ENCODE assay signal across 31 cellular contexts in genomic region chr19:14145381-14145780, GRCh38. TPM values are rescaled to one million over a fixed set of nuclear protein-coding genes. Genes with fewer than 3 reads are reported as not detected.
DNase-seq lines count a peak whose midpoint lies in the region; ATAC-seq and TF ChIP-seq lines count a peak whose summit lies in the region.
"Had no signal": no experiment of that assay in that cellular context is flagged by ENCODE, and none has a peak within 500 bp of the region (broad histone marks: within the 10 kb centered on the region; RNA-seq: fewer than 3 reads in every experiment).

No MANE protein-coding gene starts in this region.

- no peaks in the 10 kb centered on the region for H3K27me3 Mint-ChIP-seq in activated CD4-positive, alpha-beta T cell treated with anti-CD3 and anti-CD28 coated beads, Interleukin-2, amount 10 ng/mL, durations not matched to agents 7 days and 5 days
- H3K27me3 Mint-ChIP-seq in activated T-helper 17 cell treated with anti-CD3 and anti-CD28 coated beads, Interleukin-2, amount 50 U/mL, for 72 hours, result no peaks in the 10 kb centered on the region
- H3K27me3 Mint-ChIP-seq in osteocyte (ENCODE audit: unreplicated experiment), result no peaks in the 10 kb centered on the region

- no peak overlapping the region for H3K4me3 Mint-ChIP-seq in activated CD4-positive, alpha-beta T cell treated with anti-CD3 and anti-CD28 coated beads, Interleukin-2, amount 10 ng/mL, durations not matched to agents 7 days and 5 days
- H3K4me3 Mint-ChIP-seq in activated T-helper 17 cell treated with anti-CD3 and anti-CD28 coated beads, Interleukin-2, amount 50 U/mL, for 72 hours, result no peak overlapping the region
- no peak overlapping the region for H3K4me3 Mint-ChIP-seq in osteocyte (ENCODE audit: unreplicated experiment)
- H3K4me3 Mint-ChIP-seq: activated T-cell treated with anti-CD3 and anti-CD28 coated beads, Interleukin-2, amount 50 U/mL, for 4 hours; natural killer cell had no signal

- POLR2A ChIA-PET in activated CD4-positive, alpha-beta T cell treated with anti-CD3 and anti-CD28 coated beads, Interleukin-2, amount 10 ng/mL, durations not matched to agents 7 days and 5 days (lab: Charles Lee), result no interaction called here

- no peak for ATAC-seq in activated T-helper 17 cell treated with anti-CD3 and anti-CD28 coated beads, Interleukin-2, amount 50 U/mL, for 72 hours (replicated peaks)
- ATAC-seq in activated CD4-positive, CD25-positive, alpha-beta regulatory T cell treated with anti-CD3 and anti-CD28 coated beads, Interleukin-2, amount 50 U/mL, for 24 hours, result no peak
- ATAC-seq: activated T-cell treated with anti-CD3 and anti-CD28 coated beads, Interleukin-2, amount 50 U/mL, for 4 hours; natural killer cell had no signal

- H3K9me3 Mint-ChIP-seq in activated CD4-positive, alpha-beta T cell treated with anti-CD3 and anti-CD28 coated beads, Interleukin-2, amount 10 ng/mL, durations not matched to agents 7 days and 5 days, result no peaks in the 10 kb centered on the region
- no peaks in the 10 kb centered on the region for H3K9me3 Mint-ChIP-seq in activated T-helper 17 cell treated with anti-CD3 and anti-CD28 coated beads, Interleukin-2, amount 50 U/mL, for 72 hours
- H3K9me3 Mint-ChIP-seq in osteocyte (ENCODE audit: unreplicated experiment), result no peaks in the 10 kb centered on the region
- H3K9me3 Mint-ChIP-seq: activated T-cell treated with anti-CD3 and anti-CD28 coated beads, Interleukin-2, amount 50 U/mL, for 4 hours; natural killer cell had no signal

- H3K36me3 Mint-ChIP-seq in activated CD4-positive, alpha-beta T cell treated with anti-CD3 and anti-CD28 coated beads, Interleukin-2, amount 10 ng/mL, durations not matched to agents 7 days and 5 days (ENCODE audit: low read depth), result peaks cover 4% of the 10 kb centered on the region
- no peaks in the 10 kb centered on the region for H3K36me3 Mint-ChIP-seq in activated T-helper 17 cell treated with anti-CD3 and anti-CD28 coated beads, Interleukin-2, amount 50 U/mL, for 72 hours (ENCODE audit: low read depth)
- H3K36me3 Mint-ChIP-seq in osteocyte (ENCODE audit: unreplicated experiment), result no peaks in the 10 kb centered on the region
- H3K36me3 Mint-ChIP-seq: natural killer cell had no signal

- DNase-seq in activated CD4-positive, alpha-beta T cell treated with anti-CD3 and anti-CD28 coated beads, Interleukin-2, amount 10 ng/mL, durations not matched to agents 7 days and 5 days, result no peak
- no peak for DNase-seq in activated CD4-positive, alpha-beta T cell treated with anti-CD3 and anti-CD28 coated beads, Interleukin-2, amount 50 U/mL, for 4 hours
- DNase-seq in osteocyte (ENCODE audit: extremely low spot score, unreplicated experiment), result no peak
- no peak for DNase-seq in NCI-H526 (lab: John Stamatoyannopoulos, UW)
- DNase-seq: activated CD4-positive, alpha-beta T cell treated with anti-CD3 and anti-CD28 coated beads for 4 hours; activated naive CD4-positive, alpha-beta T cell; activated T-cell treated with anti-CD3 and anti-CD28 coated beads, Interleukin-2, amount 50 U/mL, for 4 hours; amniotic stem cell; DMS53; GOT3; Kasumi-1; kidney; midbrain; MV-4-11; natural killer cell; NCI-H146; NCI-H2107; NCI-H446; NCI-H82; tibial artery had no signal

- H3K27ac Mint-ChIP-seq in activated CD4-positive, alpha-beta T cell treated with anti-CD3 and anti-CD28 coated beads, Interleukin-2, amount 10 ng/mL, durations not matched to agents 7 days and 5 days, result peak overlapping the region; percentile 7
- H3K27ac Mint-ChIP-seq in activated T-helper 17 cell treated with anti-CD3 and anti-CD28 coated beads, Interleukin-2, amount 50 U/mL, for 72 hours, result peak overlapping the region; percentile 37
- H3K27ac Mint-ChIP-seq in osteocyte (ENCODE audit: unreplicated experiment), result peak overlapping the region; percentile 24

- H3K4me1 Mint-ChIP-seq in activated CD4-positive, alpha-beta T cell treated with anti-CD3 and anti-CD28 coated beads, Interleukin-2, amount 10 ng/mL, durations not matched to agents 7 days and 5 days, result peaks cover 56% of the 10 kb centered on the region
- H3K4me1 Mint-ChIP-seq in activated T-helper 17 cell treated with anti-CD3 and anti-CD28 coated beads, Interleukin-2, amount 50 U/mL, for 72 hours, result peaks cover 27% of the 10 kb centered on the region
- H3K4me1 Mint-ChIP-seq in osteocyte (ENCODE audit: unreplicated experiment), result peaks cover 30% of the 10 kb centered on the region

- TF ChIP-seq CTCF in osteocyte (IDR thresholded peaks at IDR 0.05), result no peak

- CTCF ChIA-PET in activated CD4-positive, alpha-beta T cell treated with anti-CD3 and anti-CD28 coated beads, Interleukin-2, amount 10 ng/mL, durations not matched to agents 7 days and 5 days (lab: Charles Lee), result interaction anchor here (0.7 to 2.2 kb wide), 4 partner anchors 9 to 340 kb away, joined by 3 to 14 read pairs (median 6); partner anchors contain the start of gene ASF1B

RNA-seq across cellular contexts. Expression of gene ASF1B, which starts 9.0 kb away (rescaled TPM):
- 100 to 1,000 TPM; 119 to 131 TPM for total RNA-seq in activated CD4-positive, alpha-beta T cell treated with anti-CD3 and anti-CD28 coated beads, Interleukin-2, amount 10 ng/mL, durations not matched to agents 7 days and 5 days
- total RNA-seq in activated T-helper 17 cell treated with anti-CD3 and anti-CD28 coated beads, Interleukin-2, amount 50 U/mL, for 72 hours, result 10 to 100 TPM; 62.6 to 73.7 TPM
- 4.5 and 5.5 TPM in 2 replicates for total RNA-seq in osteocyte

RNA-seq across cellular contexts. Expression of gene PRKACA, which starts 27.8 kb away (rescaled TPM):
- total RNA-seq in activated CD4-positive, alpha-beta T cell treated with anti-CD3 and anti-CD28 coated beads, Interleukin-2, amount 10 ng/mL, durations not matched to agents 7 days and 5 days, result 10 to 100 TPM; 50.6 to 56.8 TPM
- total RNA-seq in activated T-helper 17 cell treated with anti-CD3 and anti-CD28 coated beads, Interleukin-2, amount 50 U/mL, for 72 hours, result 10 to 100 TPM; 43.1 to 69.5 TPM
- 109 and 115 TPM in 2 replicates for total RNA-seq in osteocyte

RNA-seq across cellular contexts. Expression of gene SAMD1, which starts 54.8 kb away (rescaled TPM):
- 10 to 100 TPM; 80.7 to 84.5 TPM for total RNA-seq in activated CD4-positive, alpha-beta T cell treated with anti-CD3 and anti-CD28 coated beads, Interleukin-2, amount 10 ng/mL, durations not matched to agents 7 days and 5 days
- 10 to 100 TPM; 62.1 to 77.5 TPM for total RNA-seq in activated T-helper 17 cell treated with anti-CD3 and anti-CD28 coated beads, Interleukin-2, amount 50 U/mL, for 72 hours
- 34.9 and 38.9 TPM in 2 replicates for total RNA-seq in osteocyte

RNA-seq across cellular contexts. Expression of gene C19orf67, which starts 59.8 kb away (rescaled TPM):
- total RNA-seq in activated CD4-positive, alpha-beta T cell treated with anti-CD3 and anti-CD28 coated beads, Interleukin-2, amount 10 ng/mL, durations not matched to agents 7 days and 5 days, result not detected
- under 1 TPM in 1 of 2 donors, not detected in 1; 0.42 TPM for total RNA-seq in activated T-helper 17 cell treated with anti-CD3 and anti-CD28 coated beads, Interleukin-2, amount 50 U/mL, for 72 hours
- total RNA-seq in osteocyte, result 0.54 TPM in 1 of 2 replicates, not detected in the other
- total RNA-seq: A172, G401, glomerular endothelial cell, kidney, lower leg skin, osteoblast, renal cortical epithelial cell, RPMI7951, SK-MEL-5, skeletal muscle tissue had no signal
